8 cellular contexts compared by ENCODE assay signal in the genomic region with DNA sequence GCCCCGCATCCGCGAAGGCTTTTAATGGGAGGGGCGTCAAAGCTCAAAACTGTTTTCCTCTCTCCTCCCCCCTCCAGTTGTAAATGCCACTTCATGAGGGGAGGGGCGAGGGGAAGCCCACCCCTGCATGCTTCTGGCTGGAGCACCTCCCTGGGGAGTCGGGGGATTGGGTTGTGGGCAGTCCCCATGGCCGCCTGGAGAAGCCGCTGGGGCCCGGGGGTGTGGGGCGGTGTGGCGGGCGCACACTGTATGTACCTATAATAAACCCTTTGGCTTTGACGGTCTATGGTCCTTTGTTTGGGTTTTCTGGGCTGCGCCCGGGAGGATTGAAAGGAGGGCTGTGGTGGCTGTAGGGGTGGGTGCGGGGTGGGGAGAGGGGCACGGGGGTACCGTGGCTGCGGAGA. TPM values are rescaled to one million over a fixed set of nuclear protein-coding genes. Genes with fewer than 3 reads are reported as not detected.
DNase-seq lines count a peak whose midpoint lies in the region; ATAC-seq and TF ChIP-seq lines count a peak whose summit lies in the region.

No MANE protein-coding gene starts in this region.

- H2BK20ac ChIP-seq in IMR-90 (ENCODE audit: low read depth, low read length), result no peak overlapping the region

- TF ChIP-seq EP300 in tibial nerve (IDR thresholded peaks at IDR 0.05), result no peak

- H3K36me3 ChIP-seq in IMR-90 (ENCODE audit: control insufficient read depth, insufficient read depth, low read length) (peaks cover 12% of the 10 kb centered on the region), kidney epithelial cell (ENCODE audit: control insufficient read depth, insufficient read depth, low read length) (no peaks in the 10 kb centered on the region), tibial nerve (peaks cover 0 to 12% (median 3%) of the 10 kb centered on the region in 3 donors)

- H3K9me3 Mint-ChIP-seq in activated naive CD8-positive, alpha-beta T cell treated with anti-CD3 and anti-CD28 coated beads, Interleukin-2, amount 50 U/mL, for 24 hours, result no peaks in the 10 kb centered on the region

- peak; percentile 26 for DNase-seq in stimulated activated CD4-positive, alpha-beta T cell treated with anti-CD3 and anti-CD28 coated beads, Interleukin-4, amount 100 ng/mL, for 1 hour
- DNase-seq in stimulated activated CD4-positive, alpha-beta T cell treated with anti-CD3 and anti-CD28 coated beads, Interleukin-1b, Interleukin-23, amount 100 ng/mL, for 48 hours, result no peak
- DNase-seq in IMR-90 (no peak), kidney epithelial cell (ENCODE audit: low read depth) (no peak), tibial nerve (ENCODE audit: low spot score in 2 of 2) (no peak), NOMO-1 treated with DMSO at 0.1 percent for 48 hours (lab: John Stamatoyannopoulos, UW; ENCODE audit: unreplicated experiment) (no peak), NCI-H1417 treated with DMSO at 0.1 percent for 48 hours (lab: John Stamatoyannopoulos, UW) (no peak)
- peak; percentile 41 for DNase-seq in activated naive CD8-positive, alpha-beta T cell treated with anti-CD3 and anti-CD28 coated beads, Interleukin-2, amount 50 U/mL, for 24 hours

- no CpG with 5 or more reads among the region's 19 CpGs for WGBS in IMR-90 (ENCODE audit: extremely low coverage in 2 of 2, insufficient read length in 1 of 2), 2 experiments
- 1 to 2% methylated on average over 14 to 18 of the region's 19 CpGs for WGBS in tibial nerve, 2 donors

- no peak overlapping the region for H3K9ac ChIP-seq in IMR-90 (ENCODE audit: low read depth, low read length)

- H3K36me3 Mint-ChIP-seq in activated naive CD8-positive, alpha-beta T cell treated with anti-CD3 and anti-CD28 coated beads, Interleukin-2, amount 50 U/mL, for 24 hours (ENCODE audit: low read depth), result peaks cover 8% of the 10 kb centered on the region

- peak overlapping the region; percentile 56 for H2AK9ac ChIP-seq in IMR-90 (replicated peaks; ENCODE audit: low read depth, low read length, poor library complexity)

- in situ Hi-C loops in IMR-90 (cut with MboI; ENCODE audit: low sequenced_read_pairs), result no loop called here

- peak overlapping the region; percentile 82 for H3K27ac Mint-ChIP-seq in activated naive CD8-positive, alpha-beta T cell treated with anti-CD3 and anti-CD28 coated beads, Interleukin-2, amount 50 U/mL, for 24 hours

- H2BK120ac ChIP-seq in IMR-90 (ENCODE audit: low read depth, low read length), result no peak overlapping the region

- TF ChIP-seq POLR2A in IMR-90 (IDR thresholded peaks at IDR 0.05; ENCODE audit: low read depth, low read length) (no peak), tibial nerve (IDR thresholded peaks at IDR 0.05) (no peak)

- H3K4me1 ChIP-seq in IMR-90 (ENCODE audit: control insufficient read depth, insufficient read depth, low read length) (peaks cover 4% of the 10 kb centered on the region), tibial nerve (peaks cover 0 to 26% (median 5%) of the 10 kb centered on the region in 4 donors)

- H4K91ac ChIP-seq in IMR-90 (ENCODE audit: insufficient read depth, low read depth, low read length), result peak overlapping the region; percentile 33; the same call in 1 of the 2 replicates

- H3K79me1 ChIP-seq in IMR-90 (ENCODE audit: low read depth in 1 of 2, low read length in 2 of 2), result peaks cover 5 to 19% of the 10 kb centered on the region in 2 experiments; a peak in 2 of 4 replicates

- peak overlapping the region; percentile 74; the same call in 1 of the 2 replicates for H3K23ac ChIP-seq in IMR-90 (ENCODE audit: low read depth, low read length)

- TF ChIP-seq CTCF in IMR-90 (conservative IDR thresholded peaks at IDR 0.05; ENCODE audit: low read depth, low read length), result no peak
- TF ChIP-seq CTCF in kidney epithelial cell (IDR thresholded peaks at IDR 0.05; ENCODE audit: insufficient read depth, low read length, poor library complexity, severe bottlenecking), result no peak
- TF ChIP-seq CTCF in tibial nerve (IDR thresholded peaks at IDR 0.05), result no peak

- H3K4ac ChIP-seq in IMR-90 (ENCODE audit: low read depth, low read length), result peak overlapping the region; percentile 48

- H3K9me3 ChIP-seq in IMR-90 (ENCODE audit: control insufficient read depth, insufficient read depth, low read length) (no peaks in the 10 kb centered on the region), tibial nerve (no peaks in the 10 kb centered on the region)

- H4K20me1 ChIP-seq in IMR-90 (ENCODE audit: insufficient read depth, low read length), result no peaks in the 10 kb centered on the region

- peaks cover 19% of the 10 kb centered on the region for H3K4me1 Mint-ChIP-seq in activated naive CD8-positive, alpha-beta T cell treated with anti-CD3 and anti-CD28 coated beads, Interleukin-2, amount 50 U/mL, for 24 hours

- no peak overlapping the region; the same call in 2 of the 3 replicates for H2BK15ac ChIP-seq in IMR-90 (ENCODE audit: low read depth, low read length)

- H3K18ac ChIP-seq in IMR-90 (ENCODE audit: low read depth, low read length), result peak overlapping the region; percentile 33; the same call in 1 of the 2 replicates

- H3K27ac ChIP-seq in IMR-90 (ENCODE audit: insufficient read depth, low read length), result no peak overlapping the region
- H3K27ac ChIP-seq in tibial nerve, result peak overlapping the region in 3 of 4 donors; percentile 81 to 88 (median 83)

- peak overlapping the region; percentile 96 for H3K4me3 ChIP-seq in IMR-90 (ENCODE audit: insufficient read depth, low read depth, low read length)
- peak overlapping the region; percentile 65 for H3K4me3 ChIP-seq in kidney epithelial cell (ENCODE audit: low read depth, low read length)
- peak overlapping the region; percentile 60 to 84 (median 74) for H3K4me3 ChIP-seq in tibial nerve

- H3K4me3 Mint-ChIP-seq in activated naive CD8-positive, alpha-beta T cell treated with anti-CD3 and anti-CD28 coated beads, Interleukin-2, amount 50 U/mL, for 24 hours, result peak overlapping the region; percentile 85

- H3K56ac ChIP-seq in IMR-90 (ENCODE audit: extremely low read depth, insufficient read depth, low read length), result no peak overlapping the region

- peak overlapping the region; percentile 95 for H2AFZ ChIP-seq in IMR-90 (replicated peaks; ENCODE audit: low read length, poor library complexity)

- POLR2A ChIA-PET in IMR-90 (lab: Charles Lee; ENCODE audit: unreplicated experiment), result no interaction called here

- CTCF ChIA-PET in IMR-90 (lab: Yijun Ruan, JAX), result no interaction called here

- intact Hi-C loops in IMR-90 (cut with micrococcal nuclease), result no loop called here

- H3K4me2 ChIP-seq in IMR-90 (ENCODE audit: low read depth, low read length), result peak overlapping the region; percentile 76

- dilution Hi-C loops in IMR-90 (cut with HindIII; ENCODE audit: low sequenced_read_pairs, unreplicated experiment), result no loop called here

- H2AK5ac ChIP-seq in IMR-90 (ENCODE audit: low read depth, low read length), result peak overlapping the region; percentile 54; the same call in 1 of the 2 replicates

- peaks cover 8% of the 10 kb centered on the region; the same call in 1 of the 2 replicates for H3K9me1 ChIP-seq in IMR-90 (ENCODE audit: insufficient read depth, low read length)

- peak overlapping the region; percentile 92 for H4K5ac ChIP-seq in IMR-90 (ENCODE audit: low read depth, low read length)

- H3K14ac ChIP-seq in IMR-90 (replicated peaks; ENCODE audit: low read depth, low read length), result 0 out of 2 replicates have a peak overlapping the region, but pooled peaks have one; percentile 67

- peak; percentile 16 for ATAC-seq in IMR-90 (ENCODE audit: low read depth)
- peak; percentile 23 for ATAC-seq in activated naive CD8-positive, alpha-beta T cell treated with anti-CD3 and anti-CD28 coated beads, Interleukin-2, amount 50 U/mL, for 24 hours

- peak overlapping the region; percentile 71 to 98 for H4K8ac ChIP-seq in IMR-90 (ENCODE audit: low read depth in 2 of 2, low read length in 2 of 2)

- no peak overlapping the region for H2BK5ac ChIP-seq in IMR-90 (ENCODE audit: low read depth, low read length, poor library complexity, severe bottlenecking)

- no peak for TF ChIP-seq RAD21 in IMR-90 (IDR thresholded peaks at IDR 0.05; ENCODE audit: low read length)

- H3K27me3 ChIP-seq in IMR-90 (ENCODE audit: control insufficient read depth, insufficient read depth, low read length) (no peaks in the 10 kb centered on the region), kidney epithelial cell (ENCODE audit: control insufficient read depth, insufficient read depth, low read length) (no peaks in the 10 kb centered on the region), tibial nerve (no peaks in the 10 kb centered on the region)

- no peaks in the 10 kb centered on the region for H3K27me3 Mint-ChIP-seq in activated naive CD8-positive, alpha-beta T cell treated with anti-CD3 and anti-CD28 coated beads, Interleukin-2, amount 50 U/mL, for 24 hours

- no TSS peak for BruUV-seq in IMR-90 (replicated peaks; lab: Mats Ljungman, UMichigan)

TF ChIP-seq in IMR-90, 13 proteins besides CTCF, POLR2A, EP300 and RAD21 (continues in another document):
- no peak for TF ChIP-seq RCOR1 (IDR thresholded peaks at IDR 0.05; ENCODE audit: insufficient replicate concordance, low read length)
- TF ChIP-seq, protein P1, sequence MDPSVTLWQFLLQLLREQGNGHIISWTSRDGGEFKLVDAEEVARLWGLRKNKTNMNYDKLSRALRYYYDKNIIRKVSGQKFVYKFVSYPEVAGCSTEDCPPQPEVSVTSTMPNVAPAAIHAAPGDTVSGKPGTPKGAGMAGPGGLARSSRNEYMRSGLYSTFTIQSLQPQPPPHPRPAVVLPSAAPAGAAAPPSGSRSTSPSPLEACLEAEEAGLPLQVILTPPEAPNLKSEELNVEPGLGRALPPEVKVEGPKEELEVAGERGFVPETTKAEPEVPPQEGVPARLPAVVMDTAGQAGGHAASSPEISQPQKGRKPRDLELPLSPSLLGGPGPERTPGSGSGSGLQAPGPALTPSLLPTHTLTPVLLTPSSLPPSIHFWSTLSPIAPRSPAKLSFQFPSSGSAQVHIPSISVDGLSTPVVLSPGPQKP (IDR thresholded peaks at IDR 0.05; ENCODE audit: borderline replicate concordance, low read depth, low read length), result no peak
- TF ChIP-seq CEBPB (IDR thresholded peaks at IDR 0.05; ENCODE audit: low read depth, low read length), result no peak
- no peak for TF ChIP-seq BHLHE40 (IDR thresholded peaks at IDR 0.05; ENCODE audit: low read depth, low read length)
- TF ChIP-seq MAFK (IDR thresholded peaks at IDR 0.05; ENCODE audit: low read depth, low read length), result no peak
- no peak for TF ChIP-seq CHD1 (IDR thresholded peaks at IDR 0.05; ENCODE audit: low read depth, low read length)

RNA-seq across cellular contexts. Expression of a gene that starts 0.5 kb away (rescaled TPM):
- total RNA-seq in IMR-90 (2012; rRNA removed) (15.6 and 16.1 TPM in 2 replicates), kidney epithelial cell (105 and 142 TPM in 2 replicates), tibial nerve (100 to 1,000 TPM in 1 of 4 donors, 10 to 100 TPM in 3; 40.8 to 129 (median 51.2) TPM)
- 94.0 and 108 TPM in 2 replicates for polyA plus RNA-seq in IMR-90 (2012; rRNA removed)
- 70.5 and 114 TPM in 2 replicates for polyA plus RNA-seq in IMR-90 (2012; cell fraction: cytosol; rRNA removed)
- polyA plus RNA-seq in IMR-90 (2012; cell fraction: nucleus; rRNA removed; ENCODE audit: low replicate concordance), result 124 and 239 TPM in 2 replicates

RNA-seq across cellular contexts. Expression of a gene that starts 25.0 kb away (rescaled TPM):
- total RNA-seq in IMR-90 (2012; rRNA removed) (4.4 and 14.7 TPM in 2 replicates), kidney epithelial cell (89.3 and 98.3 TPM in 2 replicates), tibial nerve (1,000 to 10,000 TPM in 2 of 4 donors, 100 to 1,000 TPM in 2; 851 to 1,504 (median 1,156) TPM)
- 61.6 and 70.3 TPM in 2 replicates for polyA plus RNA-seq in IMR-90 (2012; rRNA removed)
- polyA plus RNA-seq in IMR-90 (2012; cell fraction: cytosol; rRNA removed), result 121 and 133 TPM in 2 replicates
- polyA plus RNA-seq in IMR-90 (2012; cell fraction: nucleus; rRNA removed; ENCODE audit: low replicate concordance), result 202 and 477 TPM in 2 replicates

Comparison
In these comparisons a context has a peak if more than half of its experiments do, and no peak if none do; other contexts are left out.
1. DNase-seq: peak in stimulated activated CD4-positive, alpha-beta T cell treated with anti-CD3 and anti-CD28 coated beads, Interleukin-4, amount 100 ng/mL, for 1 hour (single experiment) and activated naive CD8-positive, alpha-beta T cell treated with anti-CD3 and anti-CD28 coated beads, Interleukin-2, amount 50 U/mL, for 24 hours (single experiment); none in stimulated activated CD4-positive, alpha-beta T cell treated with anti-CD3 and anti-CD28 coated beads, Interleukin-1b, Interleukin-23, amount 100 ng/mL, for 48 hours (single experiment), IMR-90 (single experiment), kidney epithelial cell (single experiment), tibial nerve (0 of 2), NOMO-1 treated with DMSO at 0.1 percent for 48 hours (single experiment) and NCI-H1417 treated with DMSO at 0.1 percent for 48 hours (single experiment).
2. Peak in every context shown above with its lines, with median percentiles within 50 percentile points of each other: H3K4me3 ChIP-seq.